Comparison of ENCODE assay signal across 13 cellular contexts in the genomic region with DNA sequence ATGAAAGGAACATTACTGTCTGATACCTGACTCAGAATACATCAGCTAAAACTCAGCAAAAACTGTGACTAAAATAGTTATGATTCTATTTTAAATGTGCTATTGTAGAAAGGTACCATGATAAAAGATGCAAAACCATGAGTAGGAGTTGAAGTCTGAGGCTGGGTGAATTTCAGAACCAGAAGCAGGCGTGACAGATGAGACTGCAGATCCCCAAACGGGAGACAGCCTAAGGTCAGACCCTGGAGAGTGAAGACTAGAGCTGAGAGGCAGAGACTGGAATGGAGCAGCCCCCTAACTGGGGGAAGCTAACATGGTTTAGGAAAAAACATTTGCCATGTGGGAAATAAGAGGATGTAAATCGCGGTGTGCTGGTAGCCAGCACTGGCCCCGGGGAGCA.
DNase-seq lines count a peak whose midpoint lies in the region; TF ChIP-seq lines count a peak whose summit lies in the region.
"Had no signal": no experiment of that assay in that cellular context is flagged by ENCODE, and none has a peak within 500 bp of the region (broad histone marks: within the 10 kb centered on the region; RNA-seq: fewer than 3 reads in every experiment).

No MANE protein-coding gene starts in this region.

- no peak overlapping the region for H3K23ac ChIP-seq in trophoblast cell (ENCODE audit: low read length)

- H2BK120ac ChIP-seq in trophoblast cell (ENCODE audit: insufficient read depth, low read length, poor library complexity) = no peak overlapping the region

- H3F3A ChIP-seq in OCI-LY1 (ENCODE audit: insufficient read depth, low read length) = no peaks in the 10 kb centered on the region

- H4K20me1 ChIP-seq in OCI-LY1 (ENCODE audit: insufficient read depth, low read length) = no peaks in the 10 kb centered on the region

- no peak overlapping the region for H2BK5ac ChIP-seq in trophoblast cell (ENCODE audit: low read depth, low read length, poor library complexity)

- H3K79me2 ChIP-seq in OCI-LY1 (ENCODE audit: insufficient read depth, low read length) (no peaks in the 10 kb centered on the region), trophoblast cell (ENCODE audit: control insufficient read depth, insufficient read depth, low read length, poor library complexity) (no peaks in the 10 kb centered on the region)

- TF ChIP-seq CTCF in OCI-LY1 (IDR thresholded peaks at IDR 0.05; ENCODE audit: low read length) = no peak
- no peak for TF ChIP-seq CTCF in glutamatergic neuron (IDR thresholded peaks at IDR 0.05; ENCODE audit: partially characterized antibody, unreplicated experiment)

- peak overlapping the region; percentile 89 for H2AK5ac ChIP-seq in trophoblast cell (ENCODE audit: low read length)

- no peaks in the 10 kb centered on the region for H3K27me3 ChIP-seq in OCI-LY1 (ENCODE audit: insufficient read depth, low read length)
- H3K27me3 ChIP-seq in trophoblast cell (ENCODE audit: insufficient read depth, low read length) = no peaks in the 10 kb centered on the region

- no peaks in the 10 kb centered on the region for H3K9me3 ChIP-seq in OCI-LY1 (ENCODE audit: low read length)
- no peaks in the 10 kb centered on the region for H3K9me3 ChIP-seq in trophoblast cell (ENCODE audit: insufficient read depth, low read depth, low read length)

- WGBS in trophoblast cell (ENCODE audit: extremely low coverage, insufficient coverage, insufficient read length) = no CpG with 5 or more reads among the region's 5 CpGs

- H3K36me3 Mint-ChIP-seq in glutamatergic neuron (ENCODE audit: unreplicated experiment) = no peaks in the 10 kb centered on the region
- H3K36me3 Mint-ChIP-seq: CD4-positive, alpha-beta memory T cell had no signal

- no peak overlapping the region for H3K4ac ChIP-seq in trophoblast cell (ENCODE audit: low read depth, low read length)

- peak overlapping the region; percentile 80 for H2BK12ac ChIP-seq in trophoblast cell (ENCODE audit: low read length)

- H3K36me3 ChIP-seq in OCI-LY1 (ENCODE audit: insufficient read depth, low read length) (no peaks in the 10 kb centered on the region), trophoblast cell (ENCODE audit: control insufficient read depth in 1 of 2, insufficient read depth in 2 of 2, low read length in 2 of 2) (no peaks in the 10 kb centered on the region)

- H3K9ac ChIP-seq in OCI-LY1 (ENCODE audit: low read length) (no peak overlapping the region), trophoblast cell (ENCODE audit: low read length) (no peak overlapping the region)
- H3K9ac ChIP-seq: GM23248 had no signal

- no peaks in the 10 kb centered on the region for H3K27me3 Mint-ChIP-seq in glutamatergic neuron (ENCODE audit: unreplicated experiment)
- H3K27me3 Mint-ChIP-seq: CD4-positive, alpha-beta memory T cell had no signal

- peak overlapping the region; percentile 47 for H4K8ac ChIP-seq in trophoblast cell (ENCODE audit: low read depth, low read length)

- H4K12ac ChIP-seq in trophoblast cell (ENCODE audit: low read depth, low read length) = no peak overlapping the region

- H3K9me2 ChIP-seq in OCI-LY1 (ENCODE audit: low read depth, low read length) = no peaks in the 10 kb centered on the region

- H3K4me3 ChIP-seq in OCI-LY1 (ENCODE audit: low read depth, low read length, poor library complexity, severe bottlenecking) (no peak overlapping the region), trophoblast cell (ENCODE audit: low read depth, low read length) (no peak overlapping the region)
- H3K4me3 ChIP-seq: GM23248 had no signal

- peaks cover 30% of the 10 kb centered on the region for H3K4me1 ChIP-seq in OCI-LY1 (ENCODE audit: insufficient read depth, low read length, severe bottlenecking)
- H3K4me1 ChIP-seq in trophoblast cell (ENCODE audit: control insufficient read depth in 1 of 2, insufficient read depth in 2 of 2, low read length in 2 of 2) = peaks cover 3 to 6% of the 10 kb centered on the region in 2 experiments

- DNase-seq in glutamatergic neuron = peak; percentile 24
- no peak for DNase-seq in trophoblast cell
- DNase-seq in RKO (ENCODE audit: low spot score) = no peak
- DNase-seq in DMS153 treated with DMSO at 0.1 percent for 48 hours (lab: John Stamatoyannopoulos, UW; ENCODE audit: unreplicated experiment) = no peak
- DNase-seq in SIG-M5 treated with dmso at 0.1 percent for 504 hours (lab: John Stamatoyannopoulos, UW; ENCODE audit: unreplicated experiment) = no peak
- DNase-seq: C1 segment of cervical spinal cord; Calu3; CD4-positive, alpha-beta memory T cell; COR-L47; DND-41; GM23248; HCEC 1CT had no signal

- no peak overlapping the region for H3K27ac Mint-ChIP-seq in glutamatergic neuron (ENCODE audit: unreplicated experiment)
- H3K27ac Mint-ChIP-seq: CD4-positive, alpha-beta memory T cell had no signal

- no peak overlapping the region for H3K14ac ChIP-seq in trophoblast cell (ENCODE audit: low read length)

- peak overlapping the region; percentile 62 for H4K91ac ChIP-seq in trophoblast cell (ENCODE audit: low read depth, low read length)

- H2AFZ ChIP-seq in OCI-LY1 (ENCODE audit: low read length) (peak overlapping the region; percentile 84; the same call in 1 of the 2 replicates), trophoblast cell (ENCODE audit: insufficient read depth, low read length, poor library complexity) (no peak overlapping the region)
- H2AFZ ChIP-seq: GM23248 had no signal

- no peak overlapping the region for H3K18ac ChIP-seq in trophoblast cell (ENCODE audit: low read length)

- H3K9me3 Mint-ChIP-seq in glutamatergic neuron (ENCODE audit: unreplicated experiment) = no peaks in the 10 kb centered on the region

- no peak overlapping the region for H3K27ac ChIP-seq in OCI-LY1 (ENCODE audit: low read depth, low read length, poor library complexity, severe bottlenecking)
- H3K27ac ChIP-seq in trophoblast cell (ENCODE audit: low read depth, low read length) = no peak overlapping the region
- H3K27ac ChIP-seq: GM23248 had no signal

- no peak overlapping the region for H3K4me3 Mint-ChIP-seq in glutamatergic neuron (ENCODE audit: unreplicated experiment)
- H3K4me3 Mint-ChIP-seq: CD4-positive, alpha-beta memory T cell had no signal

- H3K4me1 Mint-ChIP-seq in glutamatergic neuron (ENCODE audit: low read depth, unreplicated experiment) = peaks cover 15% of the 10 kb centered on the region
- H3K4me1 Mint-ChIP-seq: CD4-positive, alpha-beta memory T cell had no signal

- H3K4me2 ChIP-seq in OCI-LY1 (ENCODE audit: low read length) = no peak overlapping the region
- H3K4me2 ChIP-seq in trophoblast cell (ENCODE audit: low read length) = no peak overlapping the region

- H3K79me1 ChIP-seq in trophoblast cell (ENCODE audit: low read length) = peaks cover 5% of the 10 kb centered on the region
